24 cellular contexts compared by ENCODE assay signal in the genomic region with DNA sequence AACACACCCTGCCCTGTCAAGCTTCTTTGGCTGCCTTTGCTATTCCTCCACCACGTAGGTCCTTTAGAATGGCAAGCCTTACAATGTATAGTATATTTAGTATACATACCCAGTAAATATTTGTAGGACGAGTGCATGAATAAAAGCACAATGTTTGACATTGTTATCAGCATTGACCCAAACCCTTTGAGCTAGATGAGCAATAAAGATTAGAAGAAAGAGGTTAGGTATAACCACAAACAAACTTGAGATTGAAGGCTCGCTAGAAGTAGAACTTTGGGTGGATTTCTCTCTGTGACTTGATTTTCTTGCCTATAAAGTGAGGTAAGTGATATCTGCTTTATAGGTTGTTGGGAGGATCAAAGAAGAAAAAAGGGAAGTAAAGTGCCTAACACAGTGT.
"Had no signal": no experiment of that assay in that cellular context is flagged by ENCODE, and none has a peak within 500 bp of the region (broad histone marks: within the 10 kb centered on the region; RNA-seq: fewer than 3 reads in every experiment).

No MANE protein-coding gene starts in this region.

- DNase-seq: activated B cell treated with CpG ODN at 0.5 μM for 24 hours; activated CD4-positive, alpha-beta T cell treated with anti-CD3 and anti-CD28 coated beads for 36 hours; activated CD4-positive, alpha-beta T cell treated with anti-CD3 and anti-CD28 coated beads, Interleukin-2, amount 50 U/mL, for 48 hours; activated naive CD4-positive, alpha-beta T cell treated with Interleukin-2 at 50 U/mL for 16 hours; activated naive CD8-positive, alpha-beta T cell treated with anti-CD3 and anti-CD28 coated beads for 36 hours; activated T-cell treated with anti-CD3 and anti-CD28 coated beads, Interleukin-2, amount 50 U/mL, for 48 hours; dorsolateral prefrontal cortex; effector memory CD8-positive, alpha-beta T cell; gastrocnemius medialis; head of caudate nucleus; lower lobe of right lung; mesendoderm; natural killer cell; pancreas; stimulated activated CD4-positive, alpha-beta T cell treated with anti-CD3 and anti-CD28 coated beads, Interleukin-12 subunit alpha, Interleukin-12 subunit beta, amount 100 ng/mL, for 4 hours; stimulated activated CD4-positive, alpha-beta T cell treated with anti-CD3 and anti-CD28 coated beads, Interleukin-4, amount 100 ng/mL, for 4 hours; stimulated activated naive CD8-positive, alpha-beta T cell treated with anti-CD3 and anti-CD28 coated beads, Interleukin-15, Interleukin-2, amounts not matched to agents 100 U/mL and 50 U/mL, for 24 hours; substantia nigra; T1000; tibial artery had no signal

- H3K9me3 ChIP-seq: breast epithelium, esophagus muscularis mucosa, gastrocnemius medialis, lower lobe of right lung, pancreas, tibial artery had no signal

- H3K27me3 Mint-ChIP-seq: activated B cell treated with CpG ODN at 0.5 μM for 24 hours; activated CD4-positive, alpha-beta T cell treated with anti-CD3 and anti-CD28 coated beads for 36 hours; activated naive CD8-positive, alpha-beta T cell treated with anti-CD3 and anti-CD28 coated beads for 36 hours; central memory CD8-positive, alpha-beta T cell; effector memory CD8-positive, alpha-beta T cell had no signal

- H3K4me1 ChIP-seq: breast epithelium, lower lobe of right lung, tibial artery had no signal

- H3K36me3 ChIP-seq: breast epithelium, gastrocnemius medialis, lower lobe of right lung, pancreas, tibial artery had no signal

- ATAC-seq: activated CD4-positive, alpha-beta T cell treated with anti-CD3 and anti-CD28 coated beads for 36 hours; effector memory CD8-positive, alpha-beta T cell; gastrocnemius medialis; lower lobe of right lung; natural killer cell; right cardiac atrium; stimulated activated naive CD8-positive, alpha-beta T cell treated with anti-CD3 and anti-CD28 coated beads, Interleukin-15, Interleukin-2, amounts not matched to agents 100 U/mL and 50 U/mL, for 24 hours had no signal

- H3K27me3 ChIP-seq: breast epithelium, dorsolateral prefrontal cortex, esophagus muscularis mucosa, gastrocnemius medialis, pancreas, tibial artery had no signal

- H3K9me3 Mint-ChIP-seq: activated B cell treated with CpG ODN at 0.5 μM for 24 hours; activated naive CD8-positive, alpha-beta T cell treated with anti-CD3 and anti-CD28 coated beads for 36 hours; central memory CD8-positive, alpha-beta T cell; effector memory CD8-positive, alpha-beta T cell; natural killer cell had no signal

- H3K36me3 Mint-ChIP-seq: activated naive CD8-positive, alpha-beta T cell treated with anti-CD3 and anti-CD28 coated beads for 36 hours; natural killer cell had no signal

- H3K4me1 Mint-ChIP-seq: activated CD4-positive, alpha-beta T cell treated with anti-CD3 and anti-CD28 coated beads for 36 hours; activated naive CD8-positive, alpha-beta T cell treated with anti-CD3 and anti-CD28 coated beads for 36 hours; central memory CD8-positive, alpha-beta T cell had no signal

- H3K4me3 ChIP-seq: breast epithelium, dorsolateral prefrontal cortex, esophagus muscularis mucosa, gastrocnemius medialis, lower lobe of right lung, pancreas, tibial artery had no signal

- H3K27ac Mint-ChIP-seq: activated B cell treated with CpG ODN at 0.5 μM for 24 hours; activated CD4-positive, alpha-beta T cell treated with anti-CD3 and anti-CD28 coated beads for 36 hours; activated naive CD8-positive, alpha-beta T cell treated with anti-CD3 and anti-CD28 coated beads for 36 hours; natural killer cell had no signal

- H3K4me3 Mint-ChIP-seq: activated B cell treated with CpG ODN at 0.5 μM for 24 hours; activated CD4-positive, alpha-beta T cell treated with anti-CD3 and anti-CD28 coated beads for 36 hours; activated naive CD8-positive, alpha-beta T cell treated with anti-CD3 and anti-CD28 coated beads for 36 hours; central memory CD8-positive, alpha-beta T cell; effector memory CD8-positive, alpha-beta T cell; natural killer cell had no signal

- H3K27ac ChIP-seq: breast epithelium, dorsolateral prefrontal cortex, esophagus muscularis mucosa, gastrocnemius medialis, lower lobe of right lung, pancreas, tibial artery had no signal
